Comparison of ENCODE assay signal across 8 cellular contexts in genomic region chr7:23712368-23713284, GRCh38. TPM values are rescaled to one million over a fixed set of nuclear protein-coding genes. Genes with fewer than 3 reads are reported as not detected.
A peak's percentile ranks its signal among the peaks of the same experiment; 100 is the strongest.
DNase-seq lines count a peak whose midpoint lies in the region; ATAC-seq, FAIRE-seq and TF ChIP-seq lines count a peak whose summit lies in the region.

No MANE protein-coding gene starts in this region.

- peak; percentile 98 for FAIRE-seq in TTC549 (lab: Jason Lieb, UNC)

- intact Hi-C loops in sigmoid colon (cut with DNase I): loop anchor here (1.0 to 5.0 kb wide), 2 partner anchors 142 to 165 kb away; no protein-coding TSS in a partner anchor

- H3K36me3 ChIP-seq in sigmoid colon: no peaks in the 10 kb centered on the region

- peak; percentile 33 to 60 (median 38) for TF ChIP-seq CTCF in sigmoid colon (IDR thresholded peaks at IDR 0.05)

- no peak for TF ChIP-seq EP300 in sigmoid colon (IDR thresholded peaks at IDR 0.05)

- ATAC-seq in HG03196 (IDR thresholded peaks at IDR 0.05; ENCODE audit: unreplicated experiment): no peak
- no peak for ATAC-seq in GM18868 (IDR thresholded peaks at IDR 0.05; ENCODE audit: unreplicated experiment)

- WGBS in sigmoid colon, 2 donors: 50 to 62% methylated on average over 8 of the region's 8 CpGs

- H3K4me3 ChIP-seq in sigmoid colon: no peak overlapping the region

- H3K9me3 ChIP-seq in sigmoid colon: no peaks in the 10 kb centered on the region

- H3K27ac ChIP-seq in sigmoid colon: no peak overlapping the region

- no peak for TF ChIP-seq POLR2A in sigmoid colon (IDR thresholded peaks at IDR 0.05)

- H3K4me1 ChIP-seq in sigmoid colon: peaks cover 0 to 4% (median 0%) of the 10 kb centered on the region in 4 donors

- H3K27me3 ChIP-seq in sigmoid colon: no peaks in the 10 kb centered on the region

- DNase-seq in NOMO-1 treated with DMSO at 0.1 percent for 48 hours (lab: John Stamatoyannopoulos, UW; ENCODE audit: unreplicated experiment) (peak; percentile 33), NOMO-1 treated with dmso at 0.1 percent for 144 hours (lab: John Stamatoyannopoulos, UW; ENCODE audit: unreplicated experiment) (no peak), NCI-H1105 treated with DMSO at 0.1 percent for 48 hours (lab: John Stamatoyannopoulos, UW) (peak; percentile 67), glomerular visceral epithelial cell (ENCODE audit: extremely low spot score) (peak; percentile 56), sigmoid colon (no peak)

RNA-seq across cellular contexts. Expression of gene STK31, which starts 2.6 kb away (rescaled TPM):
- total RNA-seq in sigmoid colon: under 1 TPM in 2 of 4 donors, not detected in 2; 0.16 to 0.54 TPM
- polyA plus RNA-seq in sigmoid colon: under 1 TPM in 1 of 3 donors, not detected in 2; 0.23 TPM

RNA-seq across cellular contexts. Expression of gene FAM221A, which starts 32.6 kb away (rescaled TPM):
- total RNA-seq in sigmoid colon: 10 to 100 TPM in 3 of 4 donors, 1 to 10 TPM in 1; 9.4 to 16.3 (median 11.3) TPM
- polyA plus RNA-seq in sigmoid colon: 1 to 10 TPM; 8.0 to 9.0 (median 8.6) TPM

Comparison
In these comparisons a context has a peak if more than half of its experiments do, and no peak if none do; other contexts are left out.
1. DNase-seq: peak in NOMO-1 treated with DMSO at 0.1 percent for 48 hours (single experiment), NCI-H1105 treated with DMSO at 0.1 percent for 48 hours (single experiment) and glomerular visceral epithelial cell (single experiment); none in NOMO-1 treated with dmso at 0.1 percent for 144 hours (single experiment) and sigmoid colon (single experiment).